In genomic region chr21:42807938-42808613, GRCh38 we compare ENCODE assay signal across 16 cellular contexts.
DNase-seq lines count a peak whose midpoint lies in the region; TF ChIP-seq lines count a peak whose summit lies in the region.
"Had no signal": no experiment of that assay in that cellular context is flagged by ENCODE, and none has a peak within 500 bp of the region (broad histone marks: within the 10 kb centered on the region; RNA-seq: fewer than 3 reads in every experiment).

No MANE protein-coding gene starts in this region.

- H3K4me1 Mint-ChIP-seq in endodermal cell (peaks cover 74% of the 10 kb centered on the region), osteocyte (ENCODE audit: unreplicated experiment) (no peaks in the 10 kb centered on the region)
- H3K4me1 Mint-ChIP-seq: CD4-positive, alpha-beta memory T cell had no signal

- H3K36me3 Mint-ChIP-seq in endodermal cell (ENCODE audit: low read depth) (peaks cover 8% of the 10 kb centered on the region), osteocyte (ENCODE audit: unreplicated experiment) (no peaks in the 10 kb centered on the region)
- H3K36me3 Mint-ChIP-seq: CD4-positive, alpha-beta memory T cell had no signal

- H3K4me3 ChIP-seq in HUES6 (ENCODE audit: low read depth, low read length) (no peak overlapping the region), endodermal cell (ENCODE audit: low read length) (peak overlapping the region; percentile 74)
- H3K4me3 ChIP-seq: BLaER1 had no signal

- H3K9me3 Mint-ChIP-seq in endodermal cell (peaks cover 7% of the 10 kb centered on the region), osteocyte (ENCODE audit: unreplicated experiment) (no peaks in the 10 kb centered on the region)
- H3K9me3 Mint-ChIP-seq: CD4-positive, alpha-beta memory T cell had no signal

- peak; percentile 38 for DNase-seq in GDM1 (lab: John Stamatoyannopoulos, UW)
- no peak for DNase-seq in endodermal cell
- peak; percentile 51 for DNase-seq in osteocyte (ENCODE audit: extremely low spot score, unreplicated experiment)
- no peak for DNase-seq in GM10248 (ENCODE audit: extremely low spot score)
- DNase-seq in cerebellum (ENCODE audit: low spot score), result no peak
- no peak for DNase-seq in dermis blood vessel endothelial cell
- DNase-seq: Calu3; CD4-positive, alpha-beta memory T cell; DMS53; EL; H7; NCI-H1105; NCI-H1694 treated with DMSO at 0.1 percent for 48 hours had no signal

- 73 to 76% methylated on average over 8 to 13 of the region's 13 CpGs for WGBS in endodermal cell (ENCODE audit: insufficient coverage in 1 of 2, insufficient read length in 1 of 2), 2 experiments

- H3K27me3 Mint-ChIP-seq in endodermal cell (ENCODE audit: insufficient read depth), result no peaks in the 10 kb centered on the region
- peaks cover 72% of the 10 kb centered on the region for H3K27me3 Mint-ChIP-seq in osteocyte (ENCODE audit: unreplicated experiment)

- peaks cover 8% of the 10 kb centered on the region; the same call in 1 of the 2 replicates for H3K36me3 ChIP-seq in HUES6 (ENCODE audit: control insufficient read depth, insufficient read depth, low read length)
- peaks cover 14% of the 10 kb centered on the region for H3K36me3 ChIP-seq in endodermal cell (ENCODE audit: control insufficient read depth, insufficient read depth, low read length)
- H3K36me3 ChIP-seq: BLaER1 had no signal

- CTCF ChIA-PET in GM10248 (lab: Yijun Ruan, JAX), result no interaction called here

- H3K27me3 ChIP-seq in HUES6 (ENCODE audit: control insufficient read depth, insufficient read depth, low read length) (no peaks in the 10 kb centered on the region), endodermal cell (ENCODE audit: control insufficient read depth, insufficient read depth, low read length, poor library complexity, severe bottlenecking) (no peaks in the 10 kb centered on the region)
- H3K27me3 ChIP-seq: BLaER1 had no signal

- H3K27ac ChIP-seq in HUES6 (ENCODE audit: low read depth, low read length), result peak overlapping the region; percentile 65; the same call in 1 of the 2 replicates
- no peak overlapping the region for H3K27ac ChIP-seq in endodermal cell (ENCODE audit: low read depth, low read length)
- H3K27ac ChIP-seq: BLaER1, HL-60 had no signal

- H3K4me1 ChIP-seq in HUES6 (ENCODE audit: control insufficient read depth, insufficient read depth, low read length) (peaks cover 51% of the 10 kb centered on the region), endodermal cell (ENCODE audit: control insufficient read depth, insufficient read depth, low read length) (peaks cover 12% of the 10 kb centered on the region)
- H3K4me1 ChIP-seq: BLaER1 had no signal

- H3K9ac ChIP-seq in HUES6 (ENCODE audit: low read length) (no peak overlapping the region), endodermal cell (ENCODE audit: extremely low read depth, low read length, poor library complexity, severe bottlenecking) (peak overlapping the region; percentile 99)
- H3K9ac ChIP-seq: BLaER1 had no signal

- TF ChIP-seq CTCF in endodermal cell (conservative IDR thresholded peaks at IDR 0.05), result no peak
- TF ChIP-seq CTCF in osteocyte (IDR thresholded peaks at IDR 0.05), result no peak
- TF ChIP-seq CTCF in GM10248 (IDR thresholded peaks at IDR 0.05; ENCODE audit: control extremely low read depth, extremely low read depth, low read depth, missing control alignments), result no peak

- no peak overlapping the region for H3K4me3 Mint-ChIP-seq in endodermal cell
- H3K4me3 Mint-ChIP-seq in osteocyte (ENCODE audit: unreplicated experiment), result no peak overlapping the region
- H3K4me3 Mint-ChIP-seq: CD4-positive, alpha-beta memory T cell had no signal

- H3K27ac Mint-ChIP-seq in endodermal cell, result no peak overlapping the region
- no peak overlapping the region for H3K27ac Mint-ChIP-seq in osteocyte (ENCODE audit: unreplicated experiment)
- H3K27ac Mint-ChIP-seq: CD4-positive, alpha-beta memory T cell had no signal

- POLR2A ChIA-PET in GM10248 (lab: Yijun Ruan, JAX), result no interaction called here

- peaks cover 3% of the 10 kb centered on the region; the same call in 1 of the 2 replicates for H3K9me3 ChIP-seq in HUES6 (ENCODE audit: control insufficient read depth, insufficient read depth, low read depth, low read length)
- no peaks in the 10 kb centered on the region for H3K9me3 ChIP-seq in endodermal cell (ENCODE audit: control insufficient read depth, low read length)

Comparison
In these comparisons a context has a peak if more than half of its experiments do, and no peak if none do; other contexts are left out.
1. DNase-seq: peak in GDM1 (single experiment) and osteocyte (single experiment); none in endodermal cell (single experiment), GM10248 (single experiment), cerebellum (single experiment) and dermis blood vessel endothelial cell (single experiment).